ENCODE assay signal across 29 cellular contexts in the genomic region with DNA sequence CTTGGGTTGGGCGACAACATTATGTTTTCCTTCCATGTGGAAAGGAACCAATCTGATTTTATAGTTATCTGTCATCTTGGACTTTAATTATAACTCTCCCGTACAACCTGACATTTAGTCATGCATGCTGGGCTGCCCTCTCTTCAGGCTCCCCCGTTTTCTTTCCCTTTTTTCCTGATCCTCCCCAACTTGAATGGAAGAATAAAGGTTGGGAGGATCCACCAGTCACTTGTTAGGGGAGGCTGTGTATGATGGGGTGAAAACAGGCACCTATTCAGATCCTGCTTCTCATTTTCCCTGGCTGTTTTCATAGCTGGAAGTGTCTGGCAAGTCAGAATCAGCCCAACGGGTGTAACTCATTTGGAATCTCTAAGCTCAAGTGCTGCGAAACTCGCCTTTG.
"Had no signal": no experiment of that assay in that cellular context is flagged by ENCODE, and none has a peak within 500 bp of the region (broad histone marks: within the 10 kb centered on the region; RNA-seq: fewer than 3 reads in every experiment).

No MANE protein-coding gene starts in this region.

- FAIRE-seq: astrocyte had no signal

- H3K4me1 Mint-ChIP-seq: activated CD4-positive, alpha-beta memory T cell treated with anti-CD3 and anti-CD28 coated beads, Interleukin-2, amount 10 ng/mL, durations not matched to agents 7 days and 5 days; activated CD4-positive, alpha-beta T cell treated with anti-CD3 and anti-CD28 coated beads for 36 hours; activated T-helper 17 cell treated with anti-CD3 and anti-CD28 coated beads, Interleukin-2, amount 50 U/mL, for 72 hours; T-cell had no signal

- H3K27me3 ChIP-seq: brain microvascular endothelial cell had no signal

- H3K36me3 Mint-ChIP-seq: activated naive CD8-positive, alpha-beta T cell; T-cell had no signal

- H3K27ac Mint-ChIP-seq: activated CD4-positive, alpha-beta memory T cell treated with anti-CD3 and anti-CD28 coated beads, Interleukin-2, amount 10 ng/mL, durations not matched to agents 7 days and 5 days; activated CD4-positive, alpha-beta T cell treated with anti-CD3 and anti-CD28 coated beads for 36 hours; activated naive CD4-positive, alpha-beta T cell treated with anti-CD3 and anti-CD28 coated beads for 36 hours; activated naive CD8-positive, alpha-beta T cell; activated T-helper 17 cell treated with anti-CD3 and anti-CD28 coated beads, Interleukin-2, amount 50 U/mL, for 72 hours; T-cell had no signal

- DNase-seq: activated CD4-positive, alpha-beta memory T cell treated with anti-CD3 and anti-CD28 coated beads, Interleukin-2, amount 10 ng/mL, durations not matched to agents 7 days and 5 days; activated CD4-positive, alpha-beta T cell treated with anti-CD3 and anti-CD28 coated beads for 36 hours; activated CD4-positive, alpha-beta T cell treated with anti-CD3 and anti-CD28 coated beads, Interleukin-2, amount 50 U/mL, for 1 hour; activated gamma-delta T cell; activated naive CD4-positive, alpha-beta T cell treated with anti-CD3 and anti-CD28 coated beads for 36 hours; activated T-cell treated with anti-CD3 and anti-CD28 coated beads for 4 hours; activated T-cell treated with anti-CD3 and anti-CD28 coated beads, Interleukin-2, amount 50 U/mL, for 48 hours; amygdala; brain microvascular endothelial cell; cerebellar nuclear complex; KG1; NCI-H1048; NCI-H146; NCI-H187 treated with DMSO at 0.1 percent for 48 hours; NCI-H446; NCI-H524; NCI-H774; NK-92 treated with Interleukin-12 subunit alpha and Interleukin-12 subunit beta, amount 100 ng/mL, for 24 hours; OCI-M1; RPMI8226; T-cell; T-helper 2 cell; WERI-Rb-1 had no signal

- H3K4me3 Mint-ChIP-seq: activated CD4-positive, alpha-beta memory T cell treated with anti-CD3 and anti-CD28 coated beads, Interleukin-2, amount 10 ng/mL, durations not matched to agents 7 days and 5 days; activated CD4-positive, alpha-beta T cell treated with anti-CD3 and anti-CD28 coated beads for 36 hours; activated naive CD4-positive, alpha-beta T cell treated with anti-CD3 and anti-CD28 coated beads for 36 hours; activated naive CD8-positive, alpha-beta T cell; activated T-helper 17 cell treated with anti-CD3 and anti-CD28 coated beads, Interleukin-2, amount 50 U/mL, for 72 hours; T-cell had no signal

- H3K27me3 Mint-ChIP-seq: activated CD4-positive, alpha-beta memory T cell treated with anti-CD3 and anti-CD28 coated beads, Interleukin-2, amount 10 ng/mL, durations not matched to agents 7 days and 5 days; activated CD4-positive, alpha-beta T cell treated with anti-CD3 and anti-CD28 coated beads for 36 hours; activated naive CD8-positive, alpha-beta T cell; activated T-helper 17 cell treated with anti-CD3 and anti-CD28 coated beads, Interleukin-2, amount 50 U/mL, for 72 hours; T-cell had no signal

- H3K36me3 ChIP-seq: brain microvascular endothelial cell, WERI-Rb-1 had no signal

- H3K4me3 ChIP-seq: SK-N-MC had no signal

- H3K27ac ChIP-seq: brain microvascular endothelial cell, SK-N-MC, WERI-Rb-1 had no signal

- ATAC-seq: activated CD4-positive, alpha-beta T cell treated with anti-CD3 and anti-CD28 coated beads for 36 hours; activated T-helper 17 cell treated with anti-CD3 and anti-CD28 coated beads, Interleukin-2, amount 50 U/mL, for 72 hours; Panc1; Right ventricle myocardium inferior; T-cell had no signal
